10 cellular contexts compared by ENCODE assay signal in genomic region chr17:61405047-61405685, GRCh38. TPM values are rescaled to one million over a fixed set of nuclear protein-coding genes. Genes with fewer than 3 reads are reported as not detected.
DNase-seq lines count a peak whose midpoint lies in the region; ATAC-seq and TF ChIP-seq lines count a peak whose summit lies in the region.
"Had no signal": no experiment of that assay in that cellular context is flagged by ENCODE, and none has a peak within 500 bp of the region (broad histone marks: within the 10 kb centered on the region; RNA-seq: fewer than 3 reads in every experiment).

No MANE protein-coding gene starts in this region.

- H3K4me1 ChIP-seq in mesendoderm (ENCODE audit: control insufficient read depth, low read depth, low read length) (no peaks in the 10 kb centered on the region), tibial nerve (peaks cover 0 to 82% (median 29%) of the 10 kb centered on the region in 4 donors)

- H2BK120ac ChIP-seq in mesendoderm (ENCODE audit: low read depth, low read length): no peak overlapping the region

- H4K8ac ChIP-seq in mesendoderm (ENCODE audit: low read depth, low read length): no peak overlapping the region

- H3K56ac ChIP-seq in mesendoderm (ENCODE audit: low read length): peak overlapping the region; percentile 30

- H2AK5ac ChIP-seq in mesendoderm (ENCODE audit: low read length): no peak overlapping the region

- H3K27me3 ChIP-seq in mesendoderm (ENCODE audit: insufficient read depth, low read length, poor library complexity): peaks cover 87% of the 10 kb centered on the region
- H3K27me3 ChIP-seq in tibial nerve: peaks cover 0 to 55% of the 10 kb centered on the region in 2 donors

- H3K9me3 ChIP-seq in tibial nerve: no peaks in the 10 kb centered on the region

- TF ChIP-seq POLR2A in tibial nerve (IDR thresholded peaks at IDR 0.05): no peak

- H3K23ac ChIP-seq in mesendoderm (ENCODE audit: low read length): peak overlapping the region; percentile 83

- H3K4ac ChIP-seq in mesendoderm (ENCODE audit: low read depth, low read length): no peak overlapping the region

- WGBS in mesendoderm (ENCODE audit: extremely low coverage, insufficient coverage, low lambda C conversion rate): no CpG with 5 or more reads among the region's 63 CpGs
- WGBS in tibial nerve, 2 donors: 50 to 68% methylated on average over 36 to 59 of the region's 63 CpGs

- H3K18ac ChIP-seq in mesendoderm (ENCODE audit: low read length): no peak overlapping the region

- no peak overlapping the region for H3K4me3 ChIP-seq in mesendoderm (ENCODE audit: low read length)
- peak overlapping the region in 3 of 4 donors; percentile 25 to 74 (median 40) for H3K4me3 ChIP-seq in tibial nerve

- H3K36me3 ChIP-seq in mesendoderm (ENCODE audit: control insufficient read depth, insufficient read depth, low read length) (no peaks in the 10 kb centered on the region), tibial nerve (peaks cover 0 to 38% (median 0%) of the 10 kb centered on the region in 3 donors)

- no peak for TF ChIP-seq EP300 in tibial nerve (IDR thresholded peaks at IDR 0.05)

- H3K27ac ChIP-seq in mesendoderm (ENCODE audit: low read depth, low read length) (no peak overlapping the region), tibial nerve (peak overlapping the region; percentile 21 to 96 (median 90))

- no peaks in the 10 kb centered on the region for H3K79me1 ChIP-seq in mesendoderm (ENCODE audit: low read length)

- H2BK15ac ChIP-seq in mesendoderm (replicated peaks; ENCODE audit: low read depth): no peak overlapping the region

- H3K79me2 ChIP-seq in mesendoderm (ENCODE audit: control insufficient read depth, insufficient read depth, low read length): no peaks in the 10 kb centered on the region

- H2BK5ac ChIP-seq in mesendoderm (ENCODE audit: low read length): no peak overlapping the region

- no peak for TF ChIP-seq CTCF in tibial nerve (IDR thresholded peaks at IDR 0.05)

- H3K9ac ChIP-seq in mesendoderm (ENCODE audit: low read length): no peak overlapping the region

- ATAC-seq in GM21619 (IDR thresholded peaks at IDR 0.05; ENCODE audit: unreplicated experiment) (no peak), GM19467 (IDR thresholded peaks at IDR 0.05; ENCODE audit: unreplicated experiment) (no peak)

- no peak overlapping the region for H4K5ac ChIP-seq in mesendoderm (ENCODE audit: low read length)

- DNase-seq in activated CD8-positive, alpha-beta memory T cell treated with anti-CD3 and anti-CD28 coated beads, Interleukin-2, amount 50 U/mL, for 48 hours: peak; percentile 52
- DNase-seq in activated CD8-positive, alpha-beta memory T cell treated with anti-CD3 and anti-CD28 coated beads for 24 hours: no peak
- DNase-seq in ecto neural progenitor cell (ENCODE audit: low spot score) (peak; percentile 84), mesendoderm (no peak), tibial nerve (ENCODE audit: low spot score in 2 of 2) (peak in 1 of 2 donors; percentile 13), NCI-H1417 (lab: John Stamatoyannopoulos, UW) (no peak)
- DNase-seq: NCI-H187 treated with DMSO at 0.1 percent for 48 hours had no signal

- no peak overlapping the region for H3K4me2 ChIP-seq in mesendoderm (ENCODE audit: low read length)

RNA-seq across cellular contexts. Expression of gene TBX2, which starts 5.5 kb away (rescaled TPM):
- polyA plus RNA-seq in mesendoderm (2013, experiment 1 of 2): 0.01 TPM
- 0.01 TPM for polyA plus RNA-seq in mesendoderm (2013, experiment 2 of 2)
- 10 to 100 TPM; 23.2 to 42.0 (median 26.5) TPM for total RNA-seq in tibial nerve
- total RNA-seq: dermis microvascular lymphatic vessel endothelial cell had no signal

RNA-seq across cellular contexts. Expression of gene TBX4, which starts 47.1 kb away (rescaled TPM):
- 0.06 TPM for polyA plus RNA-seq in mesendoderm (2013, experiment 1 of 2)
- polyA plus RNA-seq in mesendoderm (2013, experiment 2 of 2): 0.13 TPM
- total RNA-seq in tibial nerve: not detected
- total RNA-seq: dermis microvascular lymphatic vessel endothelial cell had no signal

Comparison
In these comparisons a context has a peak if more than half of its experiments do, and no peak if none do; other contexts are left out.
1. DNase-seq: peak in activated CD8-positive, alpha-beta memory T cell treated with anti-CD3 and anti-CD28 coated beads, Interleukin-2, amount 50 U/mL, for 48 hours (single experiment) and ecto neural progenitor cell (single experiment); none in activated CD8-positive, alpha-beta memory T cell treated with anti-CD3 and anti-CD28 coated beads for 24 hours (single experiment), mesendoderm (single experiment) and NCI-H1417 (0 of 3).